ENCODE assay signal across 11 cellular contexts in the genomic region with DNA sequence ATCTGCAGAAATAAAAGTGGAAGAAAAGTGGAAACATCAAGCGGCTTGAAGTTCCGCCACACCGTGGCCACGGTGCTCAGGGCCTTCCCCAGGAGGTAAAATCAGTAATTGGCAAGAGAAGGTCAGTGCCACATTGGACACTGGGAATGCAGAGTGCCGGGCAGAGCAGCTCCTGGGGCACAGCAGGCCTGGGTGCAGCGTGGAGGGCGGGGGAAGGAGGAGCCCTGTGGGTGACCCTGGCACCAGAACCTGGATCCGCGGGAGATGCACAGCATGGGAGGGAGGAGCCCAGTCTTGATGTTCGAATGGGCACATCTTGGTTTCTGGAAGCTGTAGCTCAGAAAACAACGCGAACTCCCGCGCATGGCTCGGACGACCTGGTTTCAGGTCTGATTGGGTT.
"Had no signal": no experiment of that assay in that cellular context is flagged by ENCODE, and none has a peak within 500 bp of the region (broad histone marks: within the 10 kb centered on the region; RNA-seq: fewer than 3 reads in every experiment).

No MANE protein-coding gene starts in this region.

- H3K4me1 ChIP-seq: HAP-1 had no signal

- H3K4me3 ChIP-seq: GM23248, GM23338, HAP-1 had no signal

- FAIRE-seq: H1, H54 had no signal

- H3K27ac ChIP-seq: GM23248 had no signal

- H2AFZ ChIP-seq: GM23248, GM23338 had no signal

- H3K9me3 ChIP-seq: HAP-1 had no signal

- H3K36me3 ChIP-seq: HAP-1 had no signal

- H3K4me1 Mint-ChIP-seq: GM23338, H9 had no signal

- H3K4me3 Mint-ChIP-seq: GM23338, H9, HFFc6 had no signal

- H3K9ac ChIP-seq: GM23248 had no signal

- ATAC-seq: GM23338, HCT116 had no signal

- H3K4me2 ChIP-seq: GM23338 had no signal

- DNase-seq: GM23248, GOT3, H7, H9, HCEC 1CT, HFFc6 had no signal

- H3K27ac Mint-ChIP-seq: GM23338, HFFc6 had no signal
